Comparison of ENCODE assay signal across 1 cellular context in the genomic region with DNA sequence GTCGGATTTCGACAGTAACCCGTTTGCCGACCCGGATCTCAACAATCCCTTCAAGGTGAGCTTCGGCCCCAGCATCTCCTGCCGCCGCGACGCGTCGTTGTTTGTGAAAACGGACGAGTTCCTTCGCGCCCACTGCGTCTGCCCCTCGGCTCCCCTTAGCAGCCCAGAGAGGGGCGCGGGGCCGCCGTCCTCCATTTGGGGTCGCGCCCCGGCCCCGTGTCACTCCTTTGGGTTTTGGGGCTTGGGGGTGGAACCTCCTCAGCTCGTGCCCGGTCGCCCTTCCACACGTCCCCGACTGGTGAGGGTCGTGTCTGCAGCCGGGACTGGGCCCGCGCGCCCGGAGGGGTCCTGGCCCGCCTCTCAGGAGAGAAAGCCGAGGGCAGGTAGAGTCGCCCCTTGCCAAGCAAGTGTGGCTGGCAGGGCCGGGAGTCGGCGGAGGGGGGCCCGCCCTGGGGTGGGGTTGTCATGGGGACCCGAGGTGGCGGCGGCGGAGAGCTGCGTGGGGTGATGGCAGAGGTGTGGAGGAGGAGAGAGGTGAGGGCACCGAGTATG.
TF ChIP-seq lines count a peak whose summit lies in the region.

No MANE protein-coding gene starts in this region.

TF ChIP-seq in HepG2, 621 proteins besides CTCF, POLR2A, EP300 and RAD21 (continued from another document and continues in another):
- TF ChIP-seq ZNF451 (CRISPR knock-in tag; IDR thresholded peaks at IDR 0.05) (no peak), ZUFSP (CRISPR knock-in tag; IDR thresholded peaks at IDR 0.05; ENCODE audit: borderline replicate concordance) (no peak), PHF20 (CRISPR knock-in tag; IDR thresholded peaks at IDR 0.05) (no peak), BORCS8-MEF2B (CRISPR knock-in tag; IDR thresholded peaks at IDR 0.05) (no peak), ZNF550 (CRISPR knock-in tag; IDR thresholded peaks at IDR 0.05; ENCODE audit: borderline replicate concordance) (no peak), ZMYM2 (CRISPR knock-in tag; IDR thresholded peaks at IDR 0.05) (no peak), RARA (CRISPR knock-in tag; IDR thresholded peaks at IDR 0.05) (no peak), YY1 (IDR thresholded peaks at IDR 0.05; ENCODE audit: insufficient read depth, insufficient replicate concordance, low read depth, low read length) (no peak), ZNF605 (CRISPR knock-in tag; IDR thresholded peaks at IDR 0.05) (no peak), ZNF224 (CRISPR knock-in tag; IDR thresholded peaks at IDR 0.05) (0 out of 2 replicates have a peak, but pooled peaks have one; percentile 2), SIN3A (IDR thresholded peaks at IDR 0.05; ENCODE audit: borderline replicate concordance, low read depth, low read length) (no peak), MED13 (CRISPR knock-in tag; IDR thresholded peaks at IDR 0.05) (no peak), SNAI1 (CRISPR knock-in tag; IDR thresholded peaks at IDR 0.05; ENCODE audit: borderline replicate concordance) (peak; percentile 80; the same call in 1 of the 2 replicates), KLF9 (CRISPR knock-in tag; IDR thresholded peaks at IDR 0.05; ENCODE audit: low read depth) (no peak), THAP7 (CRISPR knock-in tag; IDR thresholded peaks at IDR 0.05) (peak; percentile 93), DNMT3B (CRISPR knock-in tag; conservative IDR thresholded peaks at IDR 0.05) (no peak), NBN (conservative IDR thresholded peaks at IDR 0.05) (no peak), CC2D1A (CRISPR knock-in tag; IDR thresholded peaks at IDR 0.05) (peak; percentile 34; the same call in 1 of the 2 replicates), NR2C2 (CRISPR knock-in tag; IDR thresholded peaks at IDR 0.05; ENCODE audit: borderline replicate concordance) (no peak), SP1 (IDR thresholded peaks at IDR 0.05) (no peak), SP1 (CRISPR knock-in tag; IDR thresholded peaks at IDR 0.05) (no peak), ERF (CRISPR knock-in tag; IDR thresholded peaks at IDR 0.05) (0 out of 2 replicates have a peak, but pooled peaks have one; percentile 11), TOE1 (CRISPR knock-in tag; IDR thresholded peaks at IDR 0.05) (no peak), KAT7 (CRISPR knock-in tag; IDR thresholded peaks at IDR 0.05; ENCODE audit: borderline replicate concordance) (peak; percentile 36; the same call in 1 of the 2 replicates), ZNF333 (CRISPR knock-in tag; IDR thresholded peaks at IDR 0.05; ENCODE audit: borderline replicate concordance) (no peak), CHCHD3 (CRISPR knock-in tag; IDR thresholded peaks at IDR 0.05) (0 out of 2 replicates have a peak, but pooled peaks have one; percentile 70), ZBTB1 (CRISPR knock-in tag; IDR thresholded peaks at IDR 0.05; ENCODE audit: borderline replicate concordance) (no peak), JARID2 (CRISPR knock-in tag; IDR thresholded peaks at IDR 0.05; ENCODE audit: insufficient replicate concordance) (no peak), HMGXB3 (CRISPR knock-in tag; IDR thresholded peaks at IDR 0.05; ENCODE audit: borderline replicate concordance) (no peak), NRL (CRISPR knock-in tag; IDR thresholded peaks at IDR 0.05; ENCODE audit: borderline replicate concordance) (no peak), POLR2AphosphoS5 (IDR thresholded peaks at IDR 0.05; ENCODE audit: low read depth, low read length) (no peak), NR2F6 (IDR thresholded peaks at IDR 0.05) (no peak), NR2F6 (CRISPR knock-in tag; IDR thresholded peaks at IDR 0.05) (no peak), REL (CRISPR knock-in tag; conservative IDR thresholded peaks at IDR 0.05) (0 out of 2 replicates have a peak, but pooled peaks have one; percentile 7)
- TF ChIP-seq, protein P1, sequence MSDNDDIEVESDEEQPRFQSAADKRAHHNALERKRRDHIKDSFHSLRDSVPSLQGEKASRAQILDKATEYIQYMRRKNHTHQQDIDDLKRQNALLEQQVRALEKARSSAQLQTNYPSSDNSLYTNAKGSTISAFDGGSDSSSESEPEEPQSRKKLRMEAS (IDR thresholded peaks at IDR 0.05): no peak
- TF ChIP-seq, protein P2, sequence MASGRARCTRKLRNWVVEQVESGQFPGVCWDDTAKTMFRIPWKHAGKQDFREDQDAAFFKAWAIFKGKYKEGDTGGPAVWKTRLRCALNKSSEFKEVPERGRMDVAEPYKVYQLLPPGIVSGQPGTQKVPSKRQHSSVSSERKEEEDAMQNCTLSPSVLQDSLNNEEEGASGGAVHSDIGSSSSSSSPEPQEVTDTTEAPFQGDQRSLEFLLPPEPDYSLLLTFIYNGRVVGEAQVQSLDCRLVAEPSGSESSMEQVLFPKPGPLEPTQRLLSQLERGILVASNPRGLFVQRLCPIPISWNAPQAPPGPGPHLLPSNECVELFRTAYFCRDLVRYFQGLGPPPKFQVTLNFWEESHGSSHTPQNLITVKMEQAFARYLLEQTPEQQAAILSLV (CRISPR knock-in tag; IDR thresholded peaks at IDR 0.05; ENCODE audit: borderline replicate concordance): no peak
- TF ChIP-seq, protein P3, sequence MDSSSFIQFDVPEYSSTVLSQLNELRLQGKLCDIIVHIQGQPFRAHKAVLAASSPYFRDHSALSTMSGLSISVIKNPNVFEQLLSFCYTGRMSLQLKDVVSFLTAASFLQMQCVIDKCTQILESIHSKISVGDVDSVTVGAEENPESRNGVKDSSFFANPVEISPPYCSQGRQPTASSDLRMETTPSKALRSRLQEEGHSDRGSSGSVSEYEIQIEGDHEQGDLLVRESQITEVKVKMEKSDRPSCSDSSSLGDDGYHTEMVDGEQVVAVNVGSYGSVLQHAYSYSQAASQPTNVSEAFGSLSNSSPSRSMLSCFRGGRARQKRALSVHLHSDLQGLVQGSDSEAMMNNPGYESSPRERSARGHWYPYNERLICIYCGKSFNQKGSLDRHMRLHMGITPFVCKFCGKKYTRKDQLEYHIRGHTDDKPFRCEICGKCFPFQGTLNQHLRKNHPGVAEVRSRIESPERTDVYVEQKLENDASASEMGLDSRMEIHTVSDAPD (CRISPR knock-in tag; IDR thresholded peaks at IDR 0.05): no peak
- TF ChIP-seq, protein P4, sequence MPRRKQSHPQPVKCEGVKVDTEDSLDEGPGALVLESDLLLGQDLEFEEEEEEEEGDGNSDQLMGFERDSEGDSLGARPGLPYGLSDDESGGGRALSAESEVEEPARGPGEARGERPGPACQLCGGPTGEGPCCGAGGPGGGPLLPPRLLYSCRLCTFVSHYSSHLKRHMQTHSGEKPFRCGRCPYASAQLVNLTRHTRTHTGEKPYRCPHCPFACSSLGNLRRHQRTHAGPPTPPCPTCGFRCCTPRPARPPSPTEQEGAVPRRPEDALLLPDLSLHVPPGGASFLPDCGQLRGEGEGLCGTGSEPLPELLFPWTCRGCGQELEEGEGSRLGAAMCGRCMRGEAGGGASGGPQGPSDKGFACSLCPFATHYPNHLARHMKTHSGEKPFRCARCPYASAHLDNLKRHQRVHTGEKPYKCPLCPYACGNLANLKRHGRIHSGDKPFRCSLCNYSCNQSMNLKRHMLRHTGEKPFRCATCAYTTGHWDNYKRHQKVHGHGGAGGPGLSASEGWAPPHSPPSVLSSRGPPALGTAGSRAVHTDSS (CRISPR knock-in tag; conservative IDR thresholded peaks at IDR 0.05): no peak
- TF ChIP-seq, protein P5, sequence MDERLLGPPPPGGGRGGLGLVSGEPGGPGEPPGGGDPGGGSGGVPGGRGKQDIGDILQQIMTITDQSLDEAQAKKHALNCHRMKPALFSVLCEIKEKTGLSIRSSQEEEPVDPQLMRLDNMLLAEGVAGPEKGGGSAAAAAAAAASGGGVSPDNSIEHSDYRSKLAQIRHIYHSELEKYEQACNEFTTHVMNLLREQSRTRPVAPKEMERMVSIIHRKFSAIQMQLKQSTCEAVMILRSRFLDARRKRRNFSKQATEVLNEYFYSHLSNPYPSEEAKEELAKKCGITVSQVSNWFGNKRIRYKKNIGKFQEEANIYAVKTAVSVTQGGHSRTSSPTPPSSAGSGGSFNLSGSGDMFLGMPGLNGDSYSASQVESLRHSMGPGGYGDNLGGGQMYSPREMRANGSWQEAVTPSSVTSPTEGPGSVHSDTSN (CRISPR knock-in tag; IDR thresholded peaks at IDR 0.05): no peak
- TF ChIP-seq, protein P6, sequence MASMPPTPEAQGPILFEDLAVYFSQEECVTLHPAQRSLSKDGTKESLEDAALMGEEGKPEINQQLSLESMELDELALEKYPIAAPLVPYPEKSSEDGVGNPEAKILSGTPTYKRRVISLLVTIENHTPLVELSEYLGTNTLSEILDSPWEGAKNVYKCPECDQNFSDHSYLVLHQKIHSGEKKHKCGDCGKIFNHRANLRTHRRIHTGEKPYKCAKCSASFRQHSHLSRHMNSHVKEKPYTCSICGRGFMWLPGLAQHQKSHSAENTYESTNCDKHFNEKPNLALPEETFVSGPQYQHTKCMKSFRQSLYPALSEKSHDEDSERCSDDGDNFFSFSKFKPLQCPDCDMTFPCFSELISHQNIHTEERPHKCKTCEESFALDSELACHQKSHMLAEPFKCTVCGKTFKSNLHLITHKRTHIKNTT (CRISPR knock-in tag; IDR thresholded peaks at IDR 0.05): no peak
- TF ChIP-seq, protein P7, sequence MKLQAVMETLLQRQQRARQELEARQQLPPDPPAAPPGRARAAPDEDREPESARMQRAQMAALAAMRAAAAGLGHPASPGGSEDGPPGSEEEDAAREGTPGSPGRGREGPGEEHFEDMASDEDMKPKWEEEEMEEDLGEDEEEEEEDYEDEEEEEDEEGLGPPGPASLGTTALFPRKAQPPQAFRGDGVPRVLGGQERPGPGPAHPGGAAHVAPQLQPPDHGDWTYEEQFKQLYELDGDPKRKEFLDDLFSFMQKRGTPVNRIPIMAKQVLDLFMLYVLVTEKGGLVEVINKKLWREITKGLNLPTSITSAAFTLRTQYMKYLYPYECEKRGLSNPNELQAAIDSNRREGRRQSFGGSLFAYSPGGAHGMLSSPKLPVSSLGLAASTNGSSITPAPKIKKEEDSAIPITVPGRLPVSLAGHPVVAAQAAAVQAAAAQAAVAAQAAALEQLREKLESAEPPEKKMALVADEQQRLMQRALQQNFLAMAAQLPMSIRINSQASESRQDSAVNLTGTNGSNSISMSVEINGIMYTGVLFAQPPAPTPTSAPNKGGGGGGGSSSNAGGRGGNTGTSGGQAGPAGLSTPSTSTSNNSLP (IDR thresholded peaks at IDR 0.05; ENCODE audit: low read depth, low read length): no peak
- TF ChIP-seq, protein P8, sequence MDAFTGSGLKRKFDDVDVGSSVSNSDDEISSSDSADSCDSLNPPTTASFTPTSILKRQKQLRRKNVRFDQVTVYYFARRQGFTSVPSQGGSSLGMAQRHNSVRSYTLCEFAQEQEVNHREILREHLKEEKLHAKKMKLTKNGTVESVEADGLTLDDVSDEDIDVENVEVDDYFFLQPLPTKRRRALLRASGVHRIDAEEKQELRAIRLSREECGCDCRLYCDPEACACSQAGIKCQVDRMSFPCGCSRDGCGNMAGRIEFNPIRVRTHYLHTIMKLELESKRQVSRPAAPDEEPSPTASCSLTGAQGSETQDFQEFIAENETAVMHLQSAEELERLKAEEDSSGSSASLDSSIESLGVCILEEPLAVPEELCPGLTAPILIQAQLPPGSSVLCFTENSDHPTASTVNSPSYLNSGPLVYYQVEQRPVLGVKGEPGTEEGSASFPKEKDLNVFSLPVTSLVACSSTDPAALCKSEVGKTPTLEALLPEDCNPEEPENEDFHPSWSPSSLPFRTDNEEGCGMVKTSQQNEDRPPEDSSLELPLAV (CRISPR knock-in tag; conservative IDR thresholded peaks at IDR 0.05; ENCODE audit: low read depth): no peak
